2 cellular contexts compared by ENCODE assay signal in the genomic region with DNA sequence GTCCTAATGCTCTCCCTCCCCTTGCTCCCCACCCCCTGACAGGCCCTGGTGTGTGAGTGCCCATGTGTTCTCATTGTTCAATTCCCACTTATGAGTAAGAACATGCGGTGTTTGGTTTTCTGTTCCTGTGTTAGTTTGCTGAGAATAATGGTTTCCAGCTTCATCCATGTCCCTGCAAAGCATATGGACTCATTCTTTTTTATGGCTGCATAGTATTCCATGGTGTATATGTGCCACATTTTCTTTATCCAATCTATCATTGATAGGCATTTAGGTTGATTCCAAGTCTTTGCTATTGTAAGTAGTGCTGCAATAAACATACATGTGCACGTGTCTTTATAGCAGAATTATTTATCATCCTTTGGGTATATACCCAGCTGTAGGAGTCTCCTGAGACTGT. TPM values are rescaled to one million over a fixed set of nuclear protein-coding genes. Genes with fewer than 3 reads are reported as not detected.
"Had no signal": no experiment of that assay in that cellular context is flagged by ENCODE, and none has a peak within 500 bp of the region (broad histone marks: within the 10 kb centered on the region; RNA-seq: fewer than 3 reads in every experiment).

No MANE protein-coding gene starts in this region.

RNA-seq across cellular contexts. Expression of a gene that starts 42.5 kb away (rescaled TPM):
- total RNA-seq: OCI-LY7 had no signal
- polyA plus RNA-seq: SK-N-SH had no signal
